Comparison of ENCODE assay signal across 8 cellular contexts in the genomic region with DNA sequence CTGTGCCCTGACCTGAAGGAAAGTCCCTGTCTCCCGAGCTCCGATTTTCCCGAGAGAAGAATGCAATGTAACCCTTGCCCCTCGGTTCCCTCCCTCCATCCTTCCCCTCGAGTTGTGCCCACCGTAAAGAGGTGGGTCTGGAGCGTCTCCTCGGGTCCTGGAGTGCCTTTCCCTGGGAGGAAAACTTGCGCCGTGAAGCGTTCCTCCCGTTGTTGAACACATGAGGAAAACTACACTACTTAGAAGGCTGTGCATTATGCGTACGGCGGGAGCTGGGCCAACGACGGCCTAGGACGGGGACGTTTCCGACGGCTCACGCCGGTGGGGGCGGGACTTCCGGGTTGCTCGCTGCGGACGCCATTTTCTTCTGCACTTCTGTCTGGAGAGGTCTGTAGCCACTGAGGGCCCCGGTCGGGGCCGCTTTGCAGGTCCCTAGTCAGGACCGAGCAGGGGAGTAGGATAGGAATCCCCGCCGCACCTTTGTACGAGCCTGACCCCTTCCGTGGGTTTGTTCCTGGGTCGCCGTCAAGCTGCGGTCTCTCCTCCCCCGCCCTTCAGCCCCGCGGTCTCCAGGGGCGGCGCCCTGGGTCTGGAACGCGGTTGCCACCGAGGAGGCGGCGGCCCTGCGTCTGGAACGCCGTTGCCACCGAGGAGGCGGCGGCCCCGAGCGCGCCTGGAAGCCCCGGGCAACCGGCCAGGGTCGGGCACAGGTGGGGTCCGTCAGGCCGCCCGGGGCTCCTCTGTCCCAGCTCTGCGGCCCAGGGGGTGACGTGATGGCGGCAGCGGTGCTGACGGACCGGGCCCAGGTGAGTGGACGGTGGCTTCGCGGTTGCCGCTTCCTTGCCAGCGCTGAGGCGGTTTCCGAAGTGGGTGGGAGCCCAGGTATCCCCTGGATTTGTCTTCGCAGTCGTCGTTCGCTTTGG. TPM values are rescaled to one million over a fixed set of nuclear protein-coding genes. Genes with fewer than 3 reads are reported as not detected.
DNase-seq lines count a peak whose midpoint lies in the region; ATAC-seq and TF ChIP-seq lines count a peak whose summit lies in the region.

ZNF264 (plus strand) TSS at position 360 of the 923 bp plus-strand sequence; CDS start at position 774, 414 bp downstream.

- no peaks in the 10 kb centered on the region for H3F3A ChIP-seq in DOHH2 (ENCODE audit: control insufficient read depth, insufficient read depth)
- H3F3A ChIP-seq in neural progenitor cell (ENCODE audit: low read depth), result peaks cover 12% of the 10 kb centered on the region

- no peaks in the 10 kb centered on the region for H3K9me2 ChIP-seq in DOHH2 (replicated peaks; ENCODE audit: control insufficient read depth, low read length)

- H3K27ac Mint-ChIP-seq in neural progenitor cell, result peak within 1 kb of the TSS; percentile 90

- peaks cover 13% of the 10 kb centered on the region for H3K4me1 Mint-ChIP-seq in neural progenitor cell

- H3K4me2 ChIP-seq in DOHH2 (ENCODE audit: low read length) (peak within 1 kb of the TSS; percentile 66), neural progenitor cell (peak within 1 kb of the TSS; percentile 99)

- H3K4me3 Mint-ChIP-seq in neural progenitor cell, result peak within 1 kb of the TSS; percentile 98

- peak; percentile 68 to 74 for DNase-seq in Kasumi-1 (lab: John Stamatoyannopoulos, UW)
- peak; percentile 60 for DNase-seq in SHP77 treated with DMSO at 0.1 percent for 48 hours (lab: John Stamatoyannopoulos, UW)
- DNase-seq in activated naive CD4-positive, alpha-beta T cell (lab: John Stamatoyannopoulos, UW), result peak; percentile 66 to 84 (median 76)
- peak; percentile 79 for DNase-seq in foreskin melanocyte
- peak; percentile 87 for DNase-seq in neural progenitor cell (ENCODE audit: low spot score)

- H3K79me2 ChIP-seq in DOHH2 (ENCODE audit: control insufficient read depth, low read length), result no peaks in the 10 kb centered on the region
- H3K79me2 ChIP-seq in neural progenitor cell (ENCODE audit: low read depth), result peaks cover 32% of the 10 kb centered on the region

- H3K27ac ChIP-seq in DOHH2 (ENCODE audit: low read depth, low read length), result no peak within 1 kb of the TSS
- no peak within 1 kb of the TSS for H3K27ac ChIP-seq in neural progenitor cell
- peak within 1 kb of the TSS; percentile 89 for H3K27ac ChIP-seq in stomach smooth muscle (ENCODE audit: low read length)

- H4K20me1 ChIP-seq in DOHH2 (ENCODE audit: control insufficient read depth, insufficient read depth, low read depth, low read length) (no peaks in the 10 kb centered on the region), neural progenitor cell (ENCODE audit: low read depth) (peaks cover 19% of the 10 kb centered on the region)

- H3K27me3 Mint-ChIP-seq in neural progenitor cell (ENCODE audit: insufficient read depth, low read depth), result peaks cover 4% of the 10 kb centered on the region

- H3K9ac ChIP-seq in neural progenitor cell (peak within 1 kb of the TSS; percentile 86), stomach smooth muscle (ENCODE audit: low read length in 2 of 2) (peak within 1 kb of the TSS; percentile 94 to 95)

- no peaks in the 10 kb centered on the region for H3K27me3 ChIP-seq in DOHH2 (ENCODE audit: control insufficient read depth, low read length)
- H3K27me3 ChIP-seq in neural progenitor cell, result no peaks in the 10 kb centered on the region
- H3K27me3 ChIP-seq in stomach smooth muscle (ENCODE audit: control insufficient read depth in 1 of 2, insufficient read depth in 2 of 2, low read length in 2 of 2), result no peaks in the 10 kb centered on the region

- H3K4me3 ChIP-seq in DOHH2 (ENCODE audit: low read length) (peak within 1 kb of the TSS; percentile 73), neural progenitor cell (peak within 1 kb of the TSS; percentile 92), stomach smooth muscle (ENCODE audit: low read length in 2 of 2) (peak within 1 kb of the TSS; percentile 98 to 100)

- peaks cover 12% of the 10 kb centered on the region for H3K4me1 ChIP-seq in DOHH2 (ENCODE audit: control insufficient read depth, low read length)
- peaks cover 8% of the 10 kb centered on the region for H3K4me1 ChIP-seq in neural progenitor cell
- H3K4me1 ChIP-seq in stomach smooth muscle (ENCODE audit: control insufficient read depth, insufficient read depth, low read length), result peaks cover 20% of the 10 kb centered on the region

- H3K36me3 ChIP-seq in DOHH2 (ENCODE audit: control insufficient read depth, low read length) (peaks cover 8% of the 10 kb centered on the region; the same call in 1 of the 2 replicates), neural progenitor cell (peaks cover 6% of the 10 kb centered on the region), stomach smooth muscle (ENCODE audit: control insufficient read depth in 2 of 2, insufficient read depth in 2 of 2, low read length in 2 of 2) (peaks cover 30 to 31% of the 10 kb centered on the region in 2 donors)

- peaks cover 49% of the 10 kb centered on the region for H3K36me3 Mint-ChIP-seq in neural progenitor cell

- H3K9me3 Mint-ChIP-seq in neural progenitor cell, result peaks cover 40% of the 10 kb centered on the region

- TF ChIP-seq CTCF in DOHH2 (IDR thresholded peaks at IDR 0.05; ENCODE audit: low read depth, low read length, poor library complexity, severe bottlenecking) (no peak), neural progenitor cell (IDR thresholded peaks at IDR 0.05) (peak; percentile 29)

- H3K9me3 ChIP-seq in DOHH2 (ENCODE audit: control insufficient read depth, insufficient read depth, low read length), result peaks cover 43% of the 10 kb centered on the region
- H3K9me3 ChIP-seq in neural progenitor cell (ENCODE audit: low read depth), result peaks cover 9% of the 10 kb centered on the region
- H3K9me3 ChIP-seq in stomach smooth muscle (ENCODE audit: control insufficient read depth in 2 of 2, low read length in 2 of 2), result no peaks in the 10 kb centered on the region

- ATAC-seq in GM21737 (IDR thresholded peaks at IDR 0.05; ENCODE audit: unreplicated experiment), result peak; percentile 95

- H2AFZ ChIP-seq in neural progenitor cell (replicated peaks), result peak within 1 kb of the TSS; percentile 98

RNA-seq across cellular contexts. Expression of gene ZNF264, which starts in this region (rescaled TPM):
- 26.9 and 36.2 TPM in 2 replicates for total RNA-seq in neural progenitor cell (ENCODE audit: low replicate concordance)
